Comparison of ENCODE assay signal across 9 cellular contexts in genomic region chr19:2268861-2269243, GRCh38. TPM values are rescaled to one million over a fixed set of nuclear protein-coding genes. Genes with fewer than 3 reads are reported as not detected.
DNase-seq lines count a peak whose midpoint lies in the region; ATAC-seq and TF ChIP-seq lines count a peak whose summit lies in the region.
"Had no signal": no experiment of that assay in that cellular context is flagged by ENCODE, and none has a peak within 500 bp of the region (broad histone marks: within the 10 kb centered on the region; RNA-seq: fewer than 3 reads in every experiment).

No MANE protein-coding gene starts in this region.

- peaks cover 46% of the 10 kb centered on the region for H3K79me2 ChIP-seq in mammary epithelial cell (ENCODE audit: insufficient read depth, low read length)

- H3K36me3 Mint-ChIP-seq in mesothelial cell of epicardium, result peaks cover 7% of the 10 kb centered on the region

- dilution Hi-C loops in mammary epithelial cell (cut with HindIII; ENCODE audit: low sequenced_read_pairs), result no loop called here

- H3K9me3 Mint-ChIP-seq in mesothelial cell of epicardium, result no peaks in the 10 kb centered on the region

- H3K4me3 ChIP-seq in cardiac muscle cell (peak overlapping the region; percentile 96), mammary epithelial cell (replicated peaks in 1 of 3; ENCODE audit: insufficient read depth in 1 of 3, low read depth in 2 of 3, low read length in 3 of 3) (peak overlapping the region; percentile 64 to 95 (median 67)), uterus (peak overlapping the region; percentile 35 to 98)

- peaks cover 29% of the 10 kb centered on the region for H3K4me1 Mint-ChIP-seq in mesothelial cell of epicardium

- peak overlapping the region; percentile 54 for H3K27ac Mint-ChIP-seq in mesothelial cell of epicardium

- H3K27me3 Mint-ChIP-seq in mesothelial cell of epicardium (ENCODE audit: low read depth), result no peaks in the 10 kb centered on the region

- H3K27ac ChIP-seq in cardiac muscle cell, result no peak overlapping the region
- peak overlapping the region; percentile 7 for H3K27ac ChIP-seq in mammary epithelial cell (ENCODE audit: insufficient read depth, low read depth, low read length)
- peak overlapping the region; percentile 79 to 86 for H3K27ac ChIP-seq in uterus

- CTCF ChIA-PET in mammary epithelial cell (lab: Charles Lee; ENCODE audit: low non-redundant PET), result no interaction called here

- 7% methylated on average over 7 of the region's 19 CpGs for WGBS in mammary epithelial cell (ENCODE audit: low coverage, missing lambda C conversion rate)

- peaks cover 6% of the 10 kb centered on the region for H3K4me1 ChIP-seq in cardiac muscle cell (ENCODE audit: low read depth)
- H3K4me1 ChIP-seq in mammary epithelial cell (ENCODE audit: insufficient read depth, low read length), result peaks cover 35% of the 10 kb centered on the region
- H3K4me1 ChIP-seq in uterus, result peaks cover 3 to 12% of the 10 kb centered on the region in 2 donors

- H2AFZ ChIP-seq in mammary epithelial cell (ENCODE audit: low read depth, low read length), result peak overlapping the region; percentile 88

- intact Hi-C loops in Right ventricle myocardium superior (cut with DNase I), result loop anchor here (2.0 kb wide), 1 partner anchor 112 kb away; no protein-coding TSS in a partner anchor
- intact Hi-C loops in mammary epithelial cell (cut with micrococcal nuclease), result loop anchor here (1.0 kb wide), 2 partner anchors 29 to 33 kb away; partner anchors contain the start of genes PLEKHJ1 and SF3A2
- intact Hi-C loops in uterus (cut with DNase I; ENCODE audit: low total_unique reads), result no loop called here

- H3K27me3 ChIP-seq in cardiac muscle cell (no peaks in the 10 kb centered on the region), mammary epithelial cell (ENCODE audit: insufficient read depth, low read length) (no peaks in the 10 kb centered on the region), uterus (no peaks in the 10 kb centered on the region)

- H3K36me3 ChIP-seq in cardiac muscle cell (peaks cover 7% of the 10 kb centered on the region), mammary epithelial cell (ENCODE audit: insufficient read depth, low read length) (no peaks in the 10 kb centered on the region), uterus (no peaks in the 10 kb centered on the region)

- H3K4me3 Mint-ChIP-seq in mesothelial cell of epicardium, result peak overlapping the region; percentile 88

- TF ChIP-seq POLR2A in uterus (IDR thresholded peaks at IDR 0.05), result no peak

- in situ Hi-C loops in mammary epithelial cell (cut with MboI; ENCODE audit: low sequenced_read_pairs in 2 of 2), result no loop called here

- no TSS peak for BruUV-seq in mammary epithelial cell (replicated peaks; lab: Mats Ljungman, UMichigan)

- peak overlapping the region; percentile 23 for H3K9ac ChIP-seq in mammary epithelial cell (ENCODE audit: insufficient read depth, low read length)

- DNase-seq in cardiac muscle cell (ENCODE audit: low read depth in 1 of 2, low spot score in 1 of 2) (no peak), Right ventricle myocardium superior (no peak), mammary epithelial cell (no peak), mesothelial cell of epicardium (ENCODE audit: low spot score in 2 of 2, unreplicated experiment in 2 of 2) (no peak), uterus (no peak), SW480 (ENCODE audit: low spot score) (no peak)
- no peak for DNase-seq in stimulated activated CD4-positive, alpha-beta T cell treated with anti-CD3 and anti-CD28 coated beads, Interleukin-4, amount 100 ng/mL, for 1 hour
- DNase-seq in stimulated activated CD8-positive, alpha-beta memory T cell treated with anti-CD3 and anti-CD28 coated beads, Interleukin-4, amount 100 ng/mL, for 48 hours, result no peak

- ATAC-seq in Right ventricle myocardium superior (ENCODE audit: poor library complexity), result no peak

- peaks cover 21% of the 10 kb centered on the region for H4K20me1 ChIP-seq in mammary epithelial cell (ENCODE audit: insufficient read depth, low read length)

- H3K4me2 ChIP-seq in mammary epithelial cell (ENCODE audit: insufficient read depth, low read depth, low read length), result peak overlapping the region; percentile 92

- TF ChIP-seq CTCF in cardiac muscle cell (IDR thresholded peaks at IDR 0.05; ENCODE audit: low read depth, low read length) (no peak), mammary epithelial cell (conservative IDR thresholded peaks at IDR 0.05 in 1 of 2, IDR thresholded peaks at IDR 0.05 in 1 of 2; ENCODE audit: extremely low read depth in 1 of 2, insufficient read depth in 1 of 2, low read depth in 1 of 2, low read length in 2 of 2) (no peak), mesothelial cell of epicardium (IDR thresholded peaks at IDR 0.05; ENCODE audit: unreplicated experiment) (no peak), uterus (IDR thresholded peaks at IDR 0.05) (no peak)

- H3K9me3 ChIP-seq in cardiac muscle cell (ENCODE audit: low read depth), result no peaks in the 10 kb centered on the region
- no peaks in the 10 kb centered on the region for H3K9me3 ChIP-seq in mammary epithelial cell (replicated peaks; ENCODE audit: insufficient read depth, low read length)
- no peaks in the 10 kb centered on the region for H3K9me3 ChIP-seq in uterus

RNA-seq across cellular contexts. Expression of gene JSRP1, which starts 12.6 kb away (rescaled TPM):
- total RNA-seq in cardiac muscle cell, result 1.9 and 5.4 TPM in 2 replicates
- polyA plus RNA-seq in cardiac muscle cell, result 0.79 and 4.2 TPM in 2 replicates
- total RNA-seq in Right ventricle myocardium superior, result 0.35 TPM
- under 1 TPM in 1 of 2 donors, not detected in 1; 0.38 TPM for total RNA-seq in mammary epithelial cell
- not detected for polyA plus RNA-seq in mammary epithelial cell
- not detected for polyA minus RNA-seq in mammary epithelial cell
- 0.80 TPM in 1 of 3 replicates, not detected in the others for total RNA-seq in mesothelial cell of epicardium
- not detected for total RNA-seq in uterus
- total RNA-seq: esophagus mucosa had no signal

RNA-seq across cellular contexts. Expression of gene PEAK3, which starts 13.1 kb away (rescaled TPM):
- total RNA-seq in cardiac muscle cell (0.48 TPM in 1 of 2 replicates, not detected in the other), Right ventricle myocardium superior (0.70 TPM), mammary epithelial cell (not detected), mesothelial cell of epicardium (0.11 TPM in 1 of 3 replicates, not detected in the others), uterus (under 1 TPM in 2 of 4 donors, not detected in 2; 0.26 to 0.40 TPM)
- polyA plus RNA-seq in cardiac muscle cell (0.06 and 0.51 TPM in 2 replicates), mammary epithelial cell (not detected)
- polyA minus RNA-seq in mammary epithelial cell, result not detected

RNA-seq across cellular contexts. Expression of gene AMH, which starts 19.7 kb away (rescaled TPM):
- 24.1 and 45.6 TPM in 2 replicates for total RNA-seq in cardiac muscle cell
- polyA plus RNA-seq in cardiac muscle cell, result 23.2 and 71.4 TPM in 2 replicates
- total RNA-seq in Right ventricle myocardium superior, result 0.24 TPM
- 1 to 10 TPM; 1.2 to 3.1 TPM for total RNA-seq in mammary epithelial cell
- polyA plus RNA-seq in mammary epithelial cell, result 0.23 TPM
- not detected for polyA minus RNA-seq in mammary epithelial cell
- total RNA-seq in mesothelial cell of epicardium, result 42.4 to 50.1 TPM (median 44.5 TPM) in 3 replicates
- total RNA-seq in uterus, result 1 to 10 TPM in 1 of 4 donors, under 1 TPM in 1, not detected in 2; 0.35 to 3.5 TPM

RNA-seq across cellular contexts. Expression of gene SF3A2, which starts 32.2 kb away (rescaled TPM):
- total RNA-seq in cardiac muscle cell (60.6 and 66.9 TPM in 2 replicates), Right ventricle myocardium superior (30.0 TPM), mammary epithelial cell (10 to 100 TPM; 21.0 to 68.9 TPM), mesothelial cell of epicardium (142 to 156 TPM (median 146 TPM) in 3 replicates), uterus (100 to 1,000 TPM in 1 of 4 donors, 10 to 100 TPM in 3; 33.2 to 107 (median 50.6) TPM)
- polyA plus RNA-seq in cardiac muscle cell (110 and 111 TPM in 2 replicates), mammary epithelial cell (30.5 TPM)
- polyA minus RNA-seq in mammary epithelial cell, result 19.9 TPM

RNA-seq across cellular contexts. Expression of gene PLEKHJ1, which starts 32.7 kb away (rescaled TPM):
- 255 and 361 TPM in 2 replicates for total RNA-seq in cardiac muscle cell
- 297 and 342 TPM in 2 replicates for polyA plus RNA-seq in cardiac muscle cell
- 59.6 TPM for total RNA-seq in Right ventricle myocardium superior
- 10 to 100 TPM; 33.0 to 61.5 TPM for total RNA-seq in mammary epithelial cell
- polyA plus RNA-seq in mammary epithelial cell, result 68.8 TPM
- 62.8 TPM for polyA minus RNA-seq in mammary epithelial cell
- 73.4 to 75.6 TPM (median 73.8 TPM) in 3 replicates for total RNA-seq in mesothelial cell of epicardium
- 10 to 100 TPM in 3 of 4 donors, 1 to 10 TPM in 1; 5.9 to 56.7 (median 30.1) TPM for total RNA-seq in uterus
